Comparison of ENCODE assay signal across 8 cellular contexts in the genomic region with DNA sequence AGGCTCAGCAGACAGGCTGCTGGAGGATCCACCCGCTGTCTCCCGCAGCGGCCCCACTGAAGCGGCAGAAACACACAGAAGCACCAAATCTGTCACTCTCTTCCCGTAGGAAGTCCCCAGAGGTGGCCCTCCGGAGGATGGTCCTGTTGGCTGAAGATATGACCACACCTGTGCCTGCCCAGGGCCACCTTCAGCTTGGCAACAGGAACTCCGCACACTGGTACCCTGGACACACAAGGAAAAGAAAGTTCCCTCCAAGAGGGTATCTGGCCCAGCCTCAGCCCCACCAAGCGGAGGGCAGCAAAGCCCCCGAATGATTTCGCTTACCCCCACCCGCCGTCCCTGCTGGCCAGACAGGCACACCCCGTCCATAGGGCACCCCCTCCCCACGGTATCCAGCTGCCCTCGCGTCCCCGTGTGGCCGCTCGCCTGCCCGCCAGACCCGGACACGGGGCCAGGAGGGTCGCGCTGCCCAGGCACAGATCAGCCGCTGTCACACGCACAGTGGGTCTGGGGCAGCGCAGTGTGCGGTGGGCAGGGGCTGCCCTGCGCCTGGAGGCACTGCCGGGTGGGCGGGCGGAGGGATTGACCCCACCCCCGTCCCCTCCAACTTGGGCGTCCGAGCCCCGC. TPM values are rescaled to one million over a fixed set of nuclear protein-coding genes. Genes with fewer than 3 reads are reported as not detected.
A peak's percentile ranks its signal among the peaks of the same experiment; 100 is the strongest.
DNase-seq lines count a peak whose midpoint lies in the region; ATAC-seq, FAIRE-seq and TF ChIP-seq lines count a peak whose summit lies in the region.

No MANE protein-coding gene starts in this region.

- BruUV-seq in endothelial cell of umbilical vein (replicated peaks; lab: Mats Ljungman, UMichigan) = no TSS peak

- peaks cover 1% of the 10 kb centered on the region for H3K36me3 Mint-ChIP-seq in osteocyte (ENCODE audit: unreplicated experiment)

- H3K27ac ChIP-seq in endothelial cell of umbilical vein (ENCODE audit: insufficient read depth, low read depth, low read length) = no peak overlapping the region

- peak overlapping the region; percentile 64 for H3K4me3 ChIP-seq in NT2/D1 (ENCODE audit: insufficient read length, low read depth)
- H3K4me3 ChIP-seq in endothelial cell of umbilical vein (replicated peaks in 1 of 3; ENCODE audit: insufficient read depth in 1 of 3, low read depth in 1 of 3, low read length in 3 of 3) = peak overlapping the region; percentile 53 to 62 (median 60)

- intact Hi-C loops in endothelial cell of umbilical vein (cut with micrococcal nuclease) = no loop called here

- peak overlapping the region; percentile 85 for H2AFZ ChIP-seq in endothelial cell of umbilical vein (ENCODE audit: low read depth, low read length)

- CTCF ChIA-PET in endothelial cell of umbilical vein (lab: Charles Lee) = interaction anchor here (1.8 kb wide), 1 partner anchor 13 kb away, joined by 6 read pairs; no protein-coding TSS in a partner anchor

- H3K36me3 ChIP-seq in NT2/D1 (ENCODE audit: insufficient read depth, insufficient read length, low read length) (peaks cover 31% of the 10 kb centered on the region), endothelial cell of umbilical vein (ENCODE audit: control insufficient read depth in 2 of 2, extremely low read depth in 1 of 2, insufficient read depth in 2 of 2, low read length in 2 of 2) (peaks cover 0 to 2% of the 10 kb centered on the region in 2 experiments)

- dilution Hi-C loops in endothelial cell of umbilical vein (cut with MboI; ENCODE audit: extremely low pct_ligation_motif_present, low sequenced_read_pairs) = no loop called here

- H3K4me1 ChIP-seq in NT2/D1 (ENCODE audit: insufficient read depth, insufficient read length) (peaks cover 38% of the 10 kb centered on the region), endothelial cell of umbilical vein (ENCODE audit: control insufficient read depth, extremely low read depth, insufficient read depth, low read length) (peaks cover 11% of the 10 kb centered on the region)

- H3K4me2 ChIP-seq in endothelial cell of umbilical vein (ENCODE audit: insufficient read depth, low read length) = peak overlapping the region; percentile 64

- peaks cover 11% of the 10 kb centered on the region for H3K4me1 Mint-ChIP-seq in osteocyte (ENCODE audit: unreplicated experiment)

- ATAC-seq in GM19397 (IDR thresholded peaks at IDR 0.05; ENCODE audit: unreplicated experiment) = peak; percentile 10
- ATAC-seq in GM18519 (IDR thresholded peaks at IDR 0.05; ENCODE audit: low FRiP score, unreplicated experiment) = no peak

- no peaks in the 10 kb centered on the region for H3K79me2 ChIP-seq in endothelial cell of umbilical vein (ENCODE audit: control insufficient read depth, insufficient read depth, low read length)

- no peaks in the 10 kb centered on the region for H3K27me3 Mint-ChIP-seq in osteocyte (ENCODE audit: unreplicated experiment)

- no peak for TF ChIP-seq CTCF in endothelial cell of umbilical vein (IDR thresholded peaks at IDR 0.05; ENCODE audit: extremely low read depth in 1 of 2, insufficient read depth in 1 of 2, low read depth in 1 of 2, low read length in 2 of 2)
- no peak for TF ChIP-seq CTCF in osteocyte (IDR thresholded peaks at IDR 0.05)

- H3K9ac ChIP-seq in NT2/D1 (ENCODE audit: insufficient read length, low read depth) (peak overlapping the region; percentile 90), endothelial cell of umbilical vein (replicated peaks; ENCODE audit: extremely low read depth, insufficient read depth, low read length) (peak overlapping the region; percentile 41)

- H4K20me1 ChIP-seq in endothelial cell of umbilical vein (replicated peaks; ENCODE audit: control insufficient read depth, extremely low read depth, insufficient read depth, low read length) = no peaks in the 10 kb centered on the region

- H3K9me3 ChIP-seq in NT2/D1 (ENCODE audit: insufficient read depth, low read length) = no peaks in the 10 kb centered on the region
- no peaks in the 10 kb centered on the region for H3K9me3 ChIP-seq in endothelial cell of umbilical vein (replicated peaks; ENCODE audit: control insufficient read depth, insufficient read depth, low read length)

- FAIRE-seq in endothelial cell of umbilical vein (lab: Jason Lieb, UNC) = no peak

- POLR2A ChIA-PET in endothelial cell of umbilical vein (lab: Charles Lee) = interaction anchor here (0.7 kb wide), 1 partner anchor 48 kb away, joined by 3 read pairs; no protein-coding TSS in a partner anchor

- TF ChIP-seq POLR2A in endothelial cell of umbilical vein (IDR thresholded peaks at IDR 0.05; ENCODE audit: low read depth, low read length) = no peak

- H3K4me3 Mint-ChIP-seq in osteocyte (ENCODE audit: unreplicated experiment) = peak overlapping the region; percentile 75

- H3K27me3 ChIP-seq in NT2/D1 (ENCODE audit: insufficient read depth, insufficient read length) (peaks cover 12% of the 10 kb centered on the region), endothelial cell of umbilical vein (ENCODE audit: control insufficient read depth in 2 of 2, insufficient read depth in 2 of 2, low read length in 2 of 2) (no peaks in the 10 kb centered on the region)

- no peak for DNase-seq in NT2/D1 (ENCODE audit: low read depth, low spot score)
- no peak for DNase-seq in endothelial cell of umbilical vein (ENCODE audit: low read depth, low spot score)
- DNase-seq in osteocyte (ENCODE audit: extremely low spot score, unreplicated experiment) = no peak
- DNase-seq in NAMALWA (ENCODE audit: low spot score) = no peak
- DNase-seq in NCI-H1092 treated with DMSO at 0.1 percent for 48 hours (lab: John Stamatoyannopoulos, UW) = no peak
- DNase-seq in stimulated activated CD4-positive, alpha-beta T cell treated with anti-CD3 and anti-CD28 coated beads, Interleukin-4, amount 100 ng/mL, for 1 hour = no peak

- peak overlapping the region; percentile 50 for H3K27ac Mint-ChIP-seq in osteocyte (ENCODE audit: unreplicated experiment)

- no peaks in the 10 kb centered on the region for H3K9me1 ChIP-seq in endothelial cell of umbilical vein (replicated peaks; ENCODE audit: control insufficient read depth, extremely low read depth, insufficient read depth, low read length)

- no peaks in the 10 kb centered on the region for H3K9me3 Mint-ChIP-seq in osteocyte (ENCODE audit: unreplicated experiment)

TF ChIP-seq in endothelial cell of umbilical vein, 7 proteins besides CTCF, POLR2A, EP300 and RAD21 (continues in another document):
- TF ChIP-seq MYC (IDR thresholded peaks at IDR 0.05; ENCODE audit: low read depth, low read length) (no peak), JUN (IDR thresholded peaks at IDR 0.05; ENCODE audit: borderline replicate concordance, insufficient read depth, insufficient read length, low read depth) (no peak)

RNA-seq across cellular contexts. Expression of a gene that starts 7.0 kb away (rescaled TPM):
- total RNA-seq in endothelial cell of umbilical vein (12.2 and 14.1 TPM in 2 replicates), osteocyte (8.0 and 9.3 TPM in 2 replicates)
- polyA plus RNA-seq in endothelial cell of umbilical vein = 19.9 and 27.9 TPM in 2 replicates
- 11.1 and 16.5 TPM in 2 replicates for polyA plus RNA-seq in endothelial cell of umbilical vein (2011; cell fraction: cytosol; rRNA removed)
- 20.5 and 21.7 TPM in 2 replicates for polyA plus RNA-seq in endothelial cell of umbilical vein (2011; cell fraction: nucleus; rRNA removed)
- 5.5 and 12.2 TPM in 2 replicates for polyA plus RNA-seq in endothelial cell of umbilical vein (2012)
- polyA minus RNA-seq in endothelial cell of umbilical vein = 5.7 and 7.6 TPM in 2 replicates
- 5.4 TPM for polyA minus RNA-seq in endothelial cell of umbilical vein (2011; cell fraction: cytosol; rRNA and poly(A)+ RNA removed)
- polyA minus RNA-seq in endothelial cell of umbilical vein (2011; cell fraction: nucleus; rRNA and poly(A)+ RNA removed) = 1.7 and 3.0 TPM in 2 replicates

RNA-seq across cellular contexts. Expression of a gene that starts 7.2 kb away (rescaled TPM):
- total RNA-seq in endothelial cell of umbilical vein (1.8 and 2.1 TPM in 2 replicates), osteocyte (6.0 and 6.4 TPM in 2 replicates)
- polyA plus RNA-seq in endothelial cell of umbilical vein = 2.6 and 3.9 TPM in 2 replicates
- polyA plus RNA-seq in endothelial cell of umbilical vein (2011; cell fraction: cytosol; rRNA removed) = 0.61 and 0.97 TPM in 2 replicates
- 12.6 and 17.5 TPM in 2 replicates for polyA plus RNA-seq in endothelial cell of umbilical vein (2011; cell fraction: nucleus; rRNA removed)
- 0.35 and 1.5 TPM in 2 replicates for polyA plus RNA-seq in endothelial cell of umbilical vein (2012)
- 0.25 and 1.0 TPM in 2 replicates for polyA minus RNA-seq in endothelial cell of umbilical vein
- polyA minus RNA-seq in endothelial cell of umbilical vein (2011; cell fraction: cytosol; rRNA and poly(A)+ RNA removed) = 1.3 TPM
- 0.58 and 4.2 TPM in 2 replicates for polyA minus RNA-seq in endothelial cell of umbilical vein (2011; cell fraction: nucleus; rRNA and poly(A)+ RNA removed)

RNA-seq across cellular contexts. Expression of a gene that starts 8.5 kb away (rescaled TPM):
- total RNA-seq in endothelial cell of umbilical vein (38.8 and 39.4 TPM in 2 replicates), osteocyte (31.5 TPM in 2 replicates)
- polyA plus RNA-seq in endothelial cell of umbilical vein = 14.2 and 14.8 TPM in 2 replicates
- polyA plus RNA-seq in endothelial cell of umbilical vein (2011; cell fraction: cytosol; rRNA removed) = 11.6 and 14.8 TPM in 2 replicates
- 34.6 and 40.1 TPM in 2 replicates for polyA plus RNA-seq in endothelial cell of umbilical vein (2011; cell fraction: nucleus; rRNA removed)
- polyA plus RNA-seq in endothelial cell of umbilical vein (2012) = 16.6 and 19.6 TPM in 2 replicates
- 13.2 and 16.1 TPM in 2 replicates for polyA minus RNA-seq in endothelial cell of umbilical vein
- polyA minus RNA-seq in endothelial cell of umbilical vein (2011; cell fraction: cytosol; rRNA and poly(A)+ RNA removed) = 8.1 TPM
- 25.0 and 35.3 TPM in 2 replicates for polyA minus RNA-seq in endothelial cell of umbilical vein (2011; cell fraction: nucleus; rRNA and poly(A)+ RNA removed)

RNA-seq across cellular contexts. Expression of a gene that starts 30.4 kb away (rescaled TPM):
- total RNA-seq in endothelial cell of umbilical vein = 0.55 and 0.90 TPM in 2 replicates
- 0.47 and 0.64 TPM in 2 replicates for polyA plus RNA-seq in endothelial cell of umbilical vein
- polyA plus RNA-seq in endothelial cell of umbilical vein (2011; cell fraction: cytosol; rRNA removed) = 0.21 and 0.34 TPM in 2 replicates
- polyA plus RNA-seq in endothelial cell of umbilical vein (2011; cell fraction: nucleus; rRNA removed) = 1.7 and 2.3 TPM in 2 replicates
- 0.24 and 0.76 TPM in 2 replicates for polyA plus RNA-seq in endothelial cell of umbilical vein (2012)
- polyA minus RNA-seq in endothelial cell of umbilical vein = 0.34 and 0.40 TPM in 2 replicates
- polyA minus RNA-seq in endothelial cell of umbilical vein (2011; cell fraction: cytosol; rRNA and poly(A)+ RNA removed) = 0.72 TPM
- 0.29 and 1.2 TPM in 2 replicates for polyA minus RNA-seq in endothelial cell of umbilical vein (2011; cell fraction: nucleus; rRNA and poly(A)+ RNA removed)
- 3.2 and 3.7 TPM in 2 replicates for total RNA-seq in osteocyte

RNA-seq across cellular contexts. Expression of a gene that starts 32.4 kb away (rescaled TPM):
- total RNA-seq in endothelial cell of umbilical vein (103 TPM in 2 replicates), osteocyte (68.3 and 69.4 TPM in 2 replicates)
- 105 and 109 TPM in 2 replicates for polyA plus RNA-seq in endothelial cell of umbilical vein
- 127 and 138 TPM in 2 replicates for polyA plus RNA-seq in endothelial cell of umbilical vein (2011; cell fraction: cytosol; rRNA removed)
- 92.5 and 103 TPM in 2 replicates for polyA plus RNA-seq in endothelial cell of umbilical vein (2011; cell fraction: nucleus; rRNA removed)
- polyA plus RNA-seq in endothelial cell of umbilical vein (2012) = 125 and 149 TPM in 2 replicates
- polyA minus RNA-seq in endothelial cell of umbilical vein = 64.3 and 71.5 TPM in 2 replicates
- polyA minus RNA-seq in endothelial cell of umbilical vein (2011; cell fraction: cytosol; rRNA and poly(A)+ RNA removed) = 30.1 TPM
- polyA minus RNA-seq in endothelial cell of umbilical vein (2011; cell fraction: nucleus; rRNA and poly(A)+ RNA removed) = 10.0 and 19.0 TPM in 2 replicates
